ENCODE assay signal across 9 cellular contexts in the genomic region with DNA sequence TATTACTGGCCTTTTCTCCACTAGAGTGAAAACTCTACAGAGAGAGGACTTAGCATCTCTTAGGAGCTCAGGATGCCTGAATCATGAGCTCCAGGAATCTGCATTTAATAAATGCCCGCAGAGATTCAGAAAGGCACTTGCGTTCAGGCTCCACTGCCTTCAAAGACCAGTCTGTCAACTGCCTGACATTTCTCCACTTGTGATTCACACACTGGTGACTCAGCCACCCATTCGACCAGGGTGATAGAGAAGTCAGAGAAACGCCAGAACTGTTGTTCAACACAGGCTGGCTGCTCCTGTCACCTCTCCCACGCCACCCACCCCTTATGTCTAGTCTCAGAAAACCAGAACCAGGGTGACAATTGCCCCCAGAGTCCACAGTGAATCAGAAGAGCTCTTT. TPM values are rescaled to one million over a fixed set of nuclear protein-coding genes. Genes with fewer than 3 reads are reported as not detected.
DNase-seq lines count a peak whose midpoint lies in the region; ATAC-seq, FAIRE-seq and TF ChIP-seq lines count a peak whose summit lies in the region.
"Had no signal": no experiment of that assay in that cellular context is flagged by ENCODE, and none has a peak within 500 bp of the region (broad histone marks: within the 10 kb centered on the region; RNA-seq: fewer than 3 reads in every experiment).

No MANE protein-coding gene starts in this region.

- TF ChIP-seq CTCF in NB4 (IDR thresholded peaks at IDR 0.05; ENCODE audit: low read depth, low read length) (no peak), kidney (IDR thresholded peaks at IDR 0.05; ENCODE audit: borderline replicate concordance, extremely low read depth, insufficient read depth) (no peak)

- H3K4me3 ChIP-seq in NB4 (ENCODE audit: low read depth, low read length) (no peak overlapping the region), kidney (ENCODE audit: low read length in 2 of 2) (no peak overlapping the region)
- H3K4me3 ChIP-seq: psoas muscle had no signal

- peak; percentile 68 for ATAC-seq in GM18868 (IDR thresholded peaks at IDR 0.05; ENCODE audit: unreplicated experiment)
- ATAC-seq in HG03571 (IDR thresholded peaks at IDR 0.05; ENCODE audit: unreplicated experiment) = no peak
- ATAC-seq in HG02763 (IDR thresholded peaks at IDR 0.05; ENCODE audit: unreplicated experiment) = no peak

- no peaks in the 10 kb centered on the region for H3K9me3 ChIP-seq in kidney (ENCODE audit: control insufficient read depth in 1 of 2, low read length in 2 of 2)
- H3K9me3 ChIP-seq: psoas muscle had no signal

- H3K27ac ChIP-seq in kidney (ENCODE audit: low read depth in 2 of 2, low read length in 2 of 2) = no peak overlapping the region
- H3K27ac ChIP-seq: psoas muscle had no signal

- intact Hi-C loops in kidney (cut with DNase I) = no loop called here

- H3K9ac ChIP-seq in kidney (ENCODE audit: low read length in 2 of 2) = no peak overlapping the region

- no peak for TF ChIP-seq POLR2A in NB4 (IDR thresholded peaks at IDR 0.05; ENCODE audit: extremely low read depth, insufficient read length)

- FAIRE-seq in kidney (lab: Jason Lieb, UNC) = no peak

- DNase-seq in NB4 (ENCODE audit: low read depth) (peak; percentile 64), kidney (peak; percentile 63), NCI-H82 (lab: John Stamatoyannopoulos, UW) (no peak)
- peak; percentile 86 for DNase-seq in activated gamma-delta T cell treated with anti-CD3 and anti-CD28 coated beads, Interleukin-2, amount 50 U/mL, for 16 hours (ENCODE audit: low read depth)
- DNase-seq in stimulated activated CD8-positive, alpha-beta memory T cell treated with anti-CD3 and anti-CD28 coated beads, Interleukin-4, amount 100 ng/mL, for 4 hours (ENCODE audit: low read depth in 2 of 2, low spot score in 1 of 2) = peak; percentile 63 to 82

- no peaks in the 10 kb centered on the region for H3K4me1 ChIP-seq in kidney (ENCODE audit: control insufficient read depth in 1 of 2, insufficient read depth in 1 of 2, low read depth in 1 of 2, low read length in 2 of 2)
- H3K4me1 ChIP-seq: psoas muscle had no signal

- H3K36me3 ChIP-seq in kidney (ENCODE audit: control insufficient read depth in 1 of 2, insufficient read depth in 2 of 2, low read length in 2 of 2) = no peaks in the 10 kb centered on the region

RNA-seq across cellular contexts. Expression of gene LBR, which starts 26.9 kb away (rescaled TPM):
- total RNA-seq in kidney = 80.2 TPM
- 13.1 TPM for polyA plus RNA-seq in kidney (ENCODE audit: insufficient read depth, low read depth, low replicate concordance)
